Comparison of ENCODE assay signal across 2 cellular contexts in the genomic region with DNA sequence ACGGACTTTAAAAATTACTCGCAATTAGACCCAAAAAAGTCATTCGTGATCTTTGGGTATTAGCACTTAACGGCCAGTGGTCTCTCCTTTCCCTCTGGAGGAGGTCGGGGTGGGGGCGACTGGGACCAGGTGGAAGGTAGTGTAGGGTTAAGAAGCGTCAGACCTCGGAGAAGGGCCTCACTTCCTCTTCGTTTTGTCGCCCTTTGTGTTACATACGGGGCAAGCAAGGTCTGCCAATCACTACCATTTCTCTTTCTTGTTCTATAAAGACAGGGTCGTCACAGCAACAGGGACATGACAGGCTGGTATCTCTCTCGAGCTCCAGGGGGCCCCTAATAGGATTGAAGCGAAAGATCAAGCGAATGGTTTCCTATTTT.
TF ChIP-seq lines count a peak whose summit lies in the region.

No MANE protein-coding gene starts in this region.

TF ChIP-seq in GM12891, 5 proteins besides CTCF, POLR2A, EP300 and RAD21:
- TF ChIP-seq POLR2AphosphoS5 (IDR thresholded peaks at IDR 0.05; ENCODE audit: low read depth, low read length) (no peak), SPI1 (IDR thresholded peaks at IDR 0.05; ENCODE audit: low read depth, low read length) (peak; percentile 78), TAF1 (IDR thresholded peaks at IDR 0.05; ENCODE audit: low read depth, low read length) (no peak), PAX5 (IDR thresholded peaks at IDR 0.05; ENCODE audit: insufficient read depth, low read length, severe bottlenecking) (no peak), POU2F2 (IDR thresholded peaks at IDR 0.05; ENCODE audit: low read depth, low read length) (no peak)

TF ChIP-seq in H1, 55 proteins besides CTCF, POLR2A, EP300 and RAD21 (continued from another document):
- TF ChIP-seq CREB1 (IDR thresholded peaks at IDR 0.05) (peak; percentile 15; the same call in 1 of the 2 replicates), SIN3A (conservative IDR thresholded peaks at IDR 0.05 in 1 of 2, IDR thresholded peaks at IDR 0.05 in 1 of 2; ENCODE audit: low read depth in 1 of 2, low read length in 2 of 2) (0 out of 4 replicates have a peak, but pooled peaks of 1 of the 2 experiments have one; percentile 14)
